8 cellular contexts compared by ENCODE assay signal in genomic region chr1:99180343-99180808, GRCh38.
DNase-seq lines count a peak whose midpoint lies in the region; ATAC-seq and TF ChIP-seq lines count a peak whose summit lies in the region.

No MANE protein-coding gene starts in this region.

- no peak overlapping the region for H3K4me3 Mint-ChIP-seq in activated T-cell treated with anti-CD3 and anti-CD28 coated beads, Interleukin-2, amount 50 U/mL, for 24 hours
- H3K4me3 Mint-ChIP-seq in neural progenitor cell, result no peak overlapping the region

- H3K4me1 ChIP-seq in OCI-LY3 (ENCODE audit: low read length) (peaks cover 7% of the 10 kb centered on the region; the same call in 1 of the 2 replicates), neural progenitor cell (no peaks in the 10 kb centered on the region)

- no peak overlapping the region for H3K4me3 ChIP-seq in Jurkat, Clone E6-1 (ENCODE audit: low read length)
- H3K4me3 ChIP-seq in OCI-LY3 (ENCODE audit: low read length) (no peak overlapping the region), fibroblast of mammary gland (ENCODE audit: control insufficient read depth, low read depth, low read length) (no peak overlapping the region), neural progenitor cell (no peak overlapping the region)

- H3K27ac ChIP-seq in OCI-LY3 (ENCODE audit: low read length) (no peak overlapping the region), neural progenitor cell (no peak overlapping the region), substantia nigra (ENCODE audit: low read depth, low read length, poor library complexity, severe bottlenecking) (no peak overlapping the region)

- H3K27me3 ChIP-seq in OCI-LY3 (ENCODE audit: low read depth, low read length), result no peaks in the 10 kb centered on the region
- no peaks in the 10 kb centered on the region for H3K27me3 ChIP-seq in neural progenitor cell

- H3K36me3 ChIP-seq in OCI-LY3 (replicated peaks; ENCODE audit: low read depth, low read length) (no peaks in the 10 kb centered on the region), neural progenitor cell (no peaks in the 10 kb centered on the region)

- ATAC-seq in GM21737 (IDR thresholded peaks at IDR 0.05; ENCODE audit: unreplicated experiment), result peak; percentile 97

- no peaks in the 10 kb centered on the region for H3K9me3 Mint-ChIP-seq in activated T-cell treated with anti-CD3 and anti-CD28 coated beads, Interleukin-2, amount 50 U/mL, for 24 hours
- no peaks in the 10 kb centered on the region for H3K9me3 Mint-ChIP-seq in neural progenitor cell

- H4K20me1 ChIP-seq in OCI-LY3 (ENCODE audit: insufficient read depth, low read length) (no peaks in the 10 kb centered on the region), neural progenitor cell (ENCODE audit: low read depth) (no peaks in the 10 kb centered on the region)

- H2AFZ ChIP-seq in OCI-LY3 (ENCODE audit: low read depth, low read length), result peak overlapping the region; percentile 81; the same call in 1 of the 2 replicates
- H2AFZ ChIP-seq in neural progenitor cell (replicated peaks), result peak overlapping the region; percentile 90

- no peak overlapping the region for H3K27ac Mint-ChIP-seq in activated T-cell treated with anti-CD3 and anti-CD28 coated beads, Interleukin-2, amount 50 U/mL, for 24 hours
- peak overlapping the region; percentile 91 for H3K27ac Mint-ChIP-seq in neural progenitor cell

- H3K36me3 Mint-ChIP-seq in activated T-cell treated with anti-CD3 and anti-CD28 coated beads, Interleukin-2, amount 50 U/mL, for 24 hours (ENCODE audit: low read depth), result no peaks in the 10 kb centered on the region
- H3K36me3 Mint-ChIP-seq in neural progenitor cell, result no peaks in the 10 kb centered on the region

- H3K9me3 ChIP-seq in OCI-LY3 (ENCODE audit: insufficient read depth, low read length) (no peaks in the 10 kb centered on the region), neural progenitor cell (ENCODE audit: low read depth) (no peaks in the 10 kb centered on the region)

- peak; percentile 79 for DNase-seq in Daoy (ENCODE audit: low read depth)
- DNase-seq in Jurkat, Clone E6-1 (ENCODE audit: low read depth, low spot score), result peak; percentile 82
- peak; percentile 55 for DNase-seq in activated T-cell treated with anti-CD3 and anti-CD28 coated beads, Interleukin-2, amount 50 U/mL, for 24 hours
- peak; percentile 78 for DNase-seq in fibroblast of mammary gland (ENCODE audit: low read depth)
- DNase-seq in neural progenitor cell (ENCODE audit: low spot score), result peak; percentile 80
- peak in 45 of 49 donors; percentile 1 to 82 (median 52) for DNase-seq in substantia nigra (lab: John Stamatoyannopoulos, UW)

- H3K9ac ChIP-seq in OCI-LY3 (ENCODE audit: low read length), result no peak overlapping the region
- H3K9ac ChIP-seq in neural progenitor cell, result no peak overlapping the region

- H3F3A ChIP-seq in neural progenitor cell (ENCODE audit: low read depth), result no peaks in the 10 kb centered on the region

- H3K79me2 ChIP-seq in OCI-LY3 (ENCODE audit: low read length) (no peaks in the 10 kb centered on the region), neural progenitor cell (ENCODE audit: low read depth) (no peaks in the 10 kb centered on the region)

- H3K4me2 ChIP-seq in OCI-LY3 (ENCODE audit: low read length) (no peak overlapping the region), neural progenitor cell (no peak overlapping the region)

- TF ChIP-seq CTCF in OCI-LY3 (IDR thresholded peaks at IDR 0.05; ENCODE audit: low read depth, low read length), result peak; percentile 75
- peak; percentile 87 for TF ChIP-seq CTCF in fibroblast of mammary gland (conservative IDR thresholded peaks at IDR 0.05; ENCODE audit: control insufficient read depth, insufficient read depth, low read depth, low read length)
- TF ChIP-seq CTCF in neural progenitor cell (IDR thresholded peaks at IDR 0.05), result peak; percentile 91

- H3K4me1 Mint-ChIP-seq in activated T-cell treated with anti-CD3 and anti-CD28 coated beads, Interleukin-2, amount 50 U/mL, for 24 hours (ENCODE audit: low read depth), result no peaks in the 10 kb centered on the region
- no peaks in the 10 kb centered on the region for H3K4me1 Mint-ChIP-seq in neural progenitor cell

- peaks cover 2% of the 10 kb centered on the region for H3K27me3 Mint-ChIP-seq in activated T-cell treated with anti-CD3 and anti-CD28 coated beads, Interleukin-2, amount 50 U/mL, for 24 hours
- H3K27me3 Mint-ChIP-seq in neural progenitor cell (ENCODE audit: insufficient read depth, low read depth), result no peaks in the 10 kb centered on the region
